ENCODE assay signal across 8 cellular contexts in genomic region chr14:101122855-101123129, GRCh38.
"Had no signal": no experiment of that assay in that cellular context is flagged by ENCODE, and none has a peak within 500 bp of the region (broad histone marks: within the 10 kb centered on the region; RNA-seq: fewer than 3 reads in every experiment).

No MANE protein-coding gene starts in this region.

- H3K36me3 ChIP-seq: adrenal gland, thoracic aorta had no signal

- H3K27ac ChIP-seq: adrenal gland, thoracic aorta had no signal

- H3K9me3 ChIP-seq: adrenal gland, thoracic aorta had no signal

- H3K4me1 ChIP-seq: adrenal gland had no signal

- DNase-seq: activated CD4-positive, alpha-beta T cell treated with anti-CD3 and anti-CD28 coated beads, Interleukin-2, amount 50 U/mL, for 4 hours; activated naive CD4-positive, alpha-beta T cell treated with Interleukin-2 at 50 U/mL for 16 hours; naive B cell; stimulated activated CD4-positive, alpha-beta T cell treated with anti-CD3 and anti-CD28 coated beads, Interleukin-4, amount 100 ng/mL, for 24 hours; stimulated activated naive CD8-positive, alpha-beta T cell treated with anti-CD3 and anti-CD28 coated beads, Interleukin-15, amount 100 ng/mL, for 72 hours had no signal

- ATAC-seq: activated CD4-positive, CD25-positive, alpha-beta regulatory T cell treated with anti-CD3 and anti-CD28 coated beads, Interleukin-2, amount 50 U/mL, for 24 hours; stimulated activated naive CD8-positive, alpha-beta T cell treated with anti-CD3 and anti-CD28 coated beads, Interleukin-15, amount 100 ng/mL, for 72 hours had no signal

- H3K4me3 ChIP-seq: adrenal gland, thoracic aorta had no signal
